ENCODE assay signal across 8 cellular contexts in genomic region chr17:9021985-9022552, GRCh38. TPM values are rescaled to one million over a fixed set of nuclear protein-coding genes. Genes with fewer than 3 reads are reported as not detected.
A peak's percentile ranks its signal among the peaks of the same experiment; 100 is the strongest.
DNase-seq lines count a peak whose midpoint lies in the region; ATAC-seq and TF ChIP-seq lines count a peak whose summit lies in the region.

No MANE protein-coding gene starts in this region.

- H3K27ac ChIP-seq in neutrophil (no peak overlapping the region), caudate nucleus (ENCODE audit: low read depth, low read length) (no peak overlapping the region)

- H3K4me1 Mint-ChIP-seq in T-helper 2 cell treated with Interferon-gamma antibody and Interleukin-4, amounts not matched to agents 5 μg/mL and 100 μg/mL, for 36 hours (ENCODE audit: low read depth) = peaks cover 3% of the 10 kb centered on the region
- H3K4me1 Mint-ChIP-seq in activated B cell treated with CpG ODN at 0.5 μM for 24 hours (peaks cover 23% of the 10 kb centered on the region), HFFc6 (ENCODE audit: low read depth) (no peaks in the 10 kb centered on the region)

- no peaks in the 10 kb centered on the region for H3K36me3 ChIP-seq in neutrophil

- no peaks in the 10 kb centered on the region for H3K9me3 ChIP-seq in neutrophil

- H3K4me3 ChIP-seq in fibroblast of the aortic adventitia (ENCODE audit: low read depth, low read length) (peak overlapping the region; percentile 54), neutrophil (ENCODE audit: low read depth in 1 of 2, low read length in 1 of 2) (peak overlapping the region; percentile 13 to 58)

- H3K27me3 Mint-ChIP-seq in T-helper 2 cell treated with Interferon-gamma antibody and Interleukin-4, amounts not matched to agents 5 μg/mL and 100 μg/mL, for 36 hours (ENCODE audit: low read depth) = peaks cover 65% of the 10 kb centered on the region
- H3K27me3 Mint-ChIP-seq in activated B cell treated with CpG ODN at 0.5 μM for 24 hours (peaks cover 33% of the 10 kb centered on the region), HFFc6 (ENCODE audit: insufficient read depth) (peaks cover 35% of the 10 kb centered on the region)

- intact Hi-C loops in activated B cell treated with CpG ODN at 0.5 μM for 24 hours (cut with micrococcal nuclease) = loop anchor here (1.0 to 10.0 kb wide), 4 partner anchors 19 to 387 kb away; partner anchors contain the start of gene MYH10

- POLR2A ChIA-PET in activated B cell treated with CpG ODN at 0.5 μM for 24 hours (lab: Charles Lee) = interaction anchor here (1.3 kb wide), 1 partner anchor 56 kb away, joined by 6 read pairs; the partner anchor contains the start of gene PIK3R5

- H3K4me1 ChIP-seq in neutrophil (ENCODE audit: control insufficient read depth in 1 of 2, insufficient read depth in 1 of 2, low read depth in 1 of 2, low read length in 1 of 2) = peaks cover 16 to 24% of the 10 kb centered on the region in 2 experiments

- DNase-seq in T-helper 2 cell treated with Interferon-gamma antibody and Interleukin-4, amounts not matched to agents 5 μg/mL and 100 μg/mL, for 36 hours (ENCODE audit: low spot score) = peak; percentile 9
- DNase-seq in T-helper 2 cell = no peak
- peak; percentile 39 for DNase-seq in activated B cell treated with CpG ODN at 0.5 μM for 24 hours
- peak; percentile 4 for DNase-seq in fibroblast of the aortic adventitia (ENCODE audit: low read depth)
- no peak for DNase-seq in COLO829 (ENCODE audit: low spot score)
- DNase-seq in HFFc6 = no peak
- no peak for DNase-seq in caudate nucleus (lab: John Stamatoyannopoulos, UW)

- no peaks in the 10 kb centered on the region for H3K9me3 Mint-ChIP-seq in T-helper 2 cell treated with Interferon-gamma antibody and Interleukin-4, amounts not matched to agents 5 μg/mL and 100 μg/mL, for 36 hours
- H3K9me3 Mint-ChIP-seq in activated B cell treated with CpG ODN at 0.5 μM for 24 hours = no peaks in the 10 kb centered on the region
- no peaks in the 10 kb centered on the region for H3K9me3 Mint-ChIP-seq in HFFc6

- CTCF ChIA-PET in activated B cell treated with CpG ODN at 0.5 μM for 24 hours (lab: Charles Lee) = interaction anchor here (1.2 kb wide), 1 partner anchor 19 kb away, joined by 5 read pairs; no protein-coding TSS in a partner anchor

- peak overlapping the region; percentile 86 for H3K4me3 Mint-ChIP-seq in T-helper 2 cell treated with Interferon-gamma antibody and Interleukin-4, amounts not matched to agents 5 μg/mL and 100 μg/mL, for 36 hours
- H3K4me3 Mint-ChIP-seq in activated B cell treated with CpG ODN at 0.5 μM for 24 hours (peak overlapping the region; percentile 88), HFFc6 (no peak overlapping the region)

- H3K27me3 ChIP-seq in neutrophil = peaks cover 100% of the 10 kb centered on the region

- H3K27ac Mint-ChIP-seq in T-helper 2 cell treated with Interferon-gamma antibody and Interleukin-4, amounts not matched to agents 5 μg/mL and 100 μg/mL, for 36 hours = no peak overlapping the region
- H3K27ac Mint-ChIP-seq in activated B cell treated with CpG ODN at 0.5 μM for 24 hours (no peak overlapping the region), HFFc6 (no peak overlapping the region)

- no peaks in the 10 kb centered on the region for H3K36me3 Mint-ChIP-seq in T-helper 2 cell treated with Interferon-gamma antibody and Interleukin-4, amounts not matched to agents 5 μg/mL and 100 μg/mL, for 36 hours (ENCODE audit: low read depth)
- H3K36me3 Mint-ChIP-seq in activated B cell treated with CpG ODN at 0.5 μM for 24 hours (ENCODE audit: low read depth) (no peaks in the 10 kb centered on the region), HFFc6 (ENCODE audit: low read depth) (no peaks in the 10 kb centered on the region)

- TF ChIP-seq CTCF in activated B cell treated with CpG ODN at 0.5 μM for 24 hours (IDR thresholded peaks at IDR 0.05) (no peak), fibroblast of the aortic adventitia (IDR thresholded peaks at IDR 0.05; ENCODE audit: insufficient read depth, low read length) (no peak), neutrophil (IDR thresholded peaks at IDR 0.05) (no peak), HFFc6 (IDR thresholded peaks at IDR 0.05) (no peak)

- ATAC-seq in activated B cell treated with CpG ODN at 0.5 μM for 24 hours (ENCODE audit: low read depth) = no peak

RNA-seq across cellular contexts. Expression of gene NTN1, which starts 0.8 kb away (rescaled TPM):
- total RNA-seq in activated B cell treated with CpG ODN at 0.5 μM for 24 hours (1.0 and 1.1 TPM in 2 replicates), fibroblast of the aortic adventitia (ENCODE audit: low replicate concordance) (0.33 and 0.81 TPM in 2 replicates)
- total RNA-seq in HFFc6 (2021; fragmentation: NEBNext Ultra II Directional; extraction: Animal tissue kit (Norgen Biotek cat#: 25700)) = not detected

RNA-seq across cellular contexts. Expression of gene PIK3R5, which starts 56.6 kb away (rescaled TPM):
- total RNA-seq in activated B cell treated with CpG ODN at 0.5 μM for 24 hours (31.0 and 34.2 TPM in 2 replicates), fibroblast of the aortic adventitia (ENCODE audit: low replicate concordance) (not detected in 2 replicates)
- not detected for total RNA-seq in HFFc6 (2021; fragmentation: NEBNext Ultra II Directional; extraction: Animal tissue kit (Norgen Biotek cat#: 25700))

Comparison
In these comparisons a context has a peak if more than half of its experiments do, and no peak if none do; other contexts are left out.
1. DNase-seq: peak in T-helper 2 cell treated with Interferon-gamma antibody and Interleukin-4, amounts not matched to agents 5 μg/mL and 100 μg/mL, for 36 hours (single experiment), activated B cell treated with CpG ODN at 0.5 μM for 24 hours (single experiment) and fibroblast of the aortic adventitia (single experiment); none in T-helper 2 cell (0 of 5), COLO829 (single experiment), HFFc6 (single experiment) and caudate nucleus (0 of 61).
2. RNA of gene PIK3R5, which starts 56.6 kb away (total RNA-seq): 31.0 to 34.2 TPM in activated B cell treated with CpG ODN at 0.5 μM for 24 hours; not detected in fibroblast of the aortic adventitia and not detected in HFFc6; every median in the first group is over 10 times any median in the second.